Comparison of ENCODE assay signal across 12 cellular contexts in genomic region chr5:143564417-143564816, GRCh38.
A peak's percentile ranks its signal among the peaks of the same experiment; 100 is the strongest.
DNase-seq lines count a peak whose midpoint lies in the region; ATAC-seq and TF ChIP-seq lines count a peak whose summit lies in the region.
"Had no signal": no experiment of that assay in that cellular context is flagged by ENCODE, and none has a peak within 500 bp of the region (broad histone marks: within the 10 kb centered on the region; RNA-seq: fewer than 3 reads in every experiment).

No MANE protein-coding gene starts in this region.

- H3K79me2 ChIP-seq in OCI-LY1 (ENCODE audit: insufficient read depth, low read length) = no peaks in the 10 kb centered on the region

- ATAC-seq in GM18517 (IDR thresholded peaks at IDR 0.05; ENCODE audit: unreplicated experiment) (peak; percentile 100), GM21390 (IDR thresholded peaks at IDR 0.05; ENCODE audit: unreplicated experiment) (peak; percentile 98), HG03095 (IDR thresholded peaks at IDR 0.05; ENCODE audit: unreplicated experiment) (peak; percentile 95)

- no peak overlapping the region; the same call in 1 of the 2 replicates for H2AFZ ChIP-seq in OCI-LY1 (ENCODE audit: low read length)

- DNase-seq in activated naive CD4-positive, alpha-beta T cell treated with anti-CD3 and anti-CD28 coated beads, Interleukin-2, amount 50 U/mL, for 16 hours = no peak
- DNase-seq in stimulated activated CD4-positive, alpha-beta T cell treated with anti-CD3 and anti-CD28 coated beads, Interleukin-2, amount 100 ng/mL, for 24 hours = no peak
- DNase-seq in posterior vena cava (ENCODE audit: low spot score) (no peak), SJCRH30 (no peak)
- DNase-seq: brain microvascular endothelial cell; NCI-H187; stimulated activated naive CD4-positive, alpha-beta T cell had no signal

- H4K20me1 ChIP-seq in OCI-LY1 (ENCODE audit: insufficient read depth, low read length) = no peaks in the 10 kb centered on the region

- H3K4me1 ChIP-seq in OCI-LY1 (ENCODE audit: insufficient read depth, low read length, severe bottlenecking) (peaks cover 31% of the 10 kb centered on the region), SJCRH30 (no peaks in the 10 kb centered on the region)
- H3K4me1 ChIP-seq: SJSA1 had no signal

- H3K36me3 ChIP-seq in OCI-LY1 (ENCODE audit: insufficient read depth, low read length) = no peaks in the 10 kb centered on the region
- H3K36me3 ChIP-seq in SJCRH30 = no peaks in the 10 kb centered on the region
- H3K36me3 ChIP-seq: brain microvascular endothelial cell, SJSA1 had no signal

- no peaks in the 10 kb centered on the region for H3K9me3 ChIP-seq in OCI-LY1 (ENCODE audit: low read length)
- H3K9me3 ChIP-seq in SJCRH30 (replicated peaks) = no peaks in the 10 kb centered on the region
- H3K9me3 ChIP-seq: SJSA1 had no signal

- no peaks in the 10 kb centered on the region for H3F3A ChIP-seq in OCI-LY1 (ENCODE audit: insufficient read depth, low read length)

- H3K27me3 ChIP-seq in OCI-LY1 (ENCODE audit: insufficient read depth, low read length) (no peaks in the 10 kb centered on the region), SJCRH30 (no peaks in the 10 kb centered on the region)
- H3K27me3 ChIP-seq: brain microvascular endothelial cell, SJSA1 had no signal

- no peak for TF ChIP-seq CTCF in OCI-LY1 (IDR thresholded peaks at IDR 0.05; ENCODE audit: low read length)

- no peak overlapping the region for H3K9ac ChIP-seq in OCI-LY1 (ENCODE audit: low read length)

- H3K4me3 ChIP-seq in OCI-LY1 (ENCODE audit: low read depth, low read length, poor library complexity, severe bottlenecking) (no peak overlapping the region), SJCRH30 (no peak overlapping the region)
- H3K4me3 ChIP-seq: SJSA1 had no signal

- intact Hi-C loops in posterior vena cava (cut with DNase I) = no loop called here

- peak overlapping the region; percentile 4; the same call in 1 of the 2 replicates for H3K4me2 ChIP-seq in OCI-LY1 (ENCODE audit: low read length)

- peak overlapping the region; percentile 70 for H3K27ac ChIP-seq in OCI-LY1 (ENCODE audit: low read depth, low read length, poor library complexity, severe bottlenecking)
- H3K27ac ChIP-seq in SJCRH30 = no peak overlapping the region
- H3K27ac ChIP-seq: brain microvascular endothelial cell, SJSA1 had no signal

- H3K9me2 ChIP-seq in OCI-LY1 (ENCODE audit: low read depth, low read length) = no peaks in the 10 kb centered on the region
